In genomic region chr15:66650433-66650832, GRCh38 we compare ENCODE assay signal across 17 cellular contexts. TPM values are rescaled to one million over a fixed set of nuclear protein-coding genes. Genes with fewer than 3 reads are reported as not detected.
A peak's percentile ranks its signal among the peaks of the same experiment; 100 is the strongest.
DNase-seq lines count a peak whose midpoint lies in the region; ATAC-seq, FAIRE-seq and TF ChIP-seq lines count a peak whose summit lies in the region.
"Had no signal": no experiment of that assay in that cellular context is flagged by ENCODE, and none has a peak within 500 bp of the region (broad histone marks: within the 10 kb centered on the region; RNA-seq: fewer than 3 reads in every experiment).

No MANE protein-coding gene starts in this region.

- H3F3A ChIP-seq in GM23338 (replicated peaks; ENCODE audit: low read depth) = 0 out of 2 replicates have a peak, but pooled peaks cover 3% of the 10 kb centered on the region

- DNase-seq in AG08395 (ENCODE audit: low spot score) (peak; percentile 38), RCC 7860 (ENCODE audit: low spot score) (peak; percentile 24), Right ventricle myocardium superior (peak; percentile 71), mucosa of descending colon (no peak), cortex of kidney (lab: John Stamatoyannopoulos, UW) (no peak), erythroblast (lab: John Stamatoyannopoulos, UW) (no peak), GM23338 (ENCODE audit: low spot score) (no peak)
- DNase-seq: activated CD8-positive, alpha-beta memory T cell treated with anti-CD3 and anti-CD28 coated beads, Interleukin-2, amount 10 ng/mL, durations not matched to agents 7 days and 5 days; brain microvascular endothelial cell; endodermal cell; KG1; NCI-H1930; NCI-H82; SHP77 treated with DMSO at 0.1 percent for 48 hours; testis had no signal

- H3K9me3 ChIP-seq in mucosa of descending colon = no peaks in the 10 kb centered on the region
- H3K9me3 ChIP-seq: testis had no signal

- no peak overlapping the region for H3K4me3 Mint-ChIP-seq in GM23338
- H3K4me3 Mint-ChIP-seq: activated CD8-positive, alpha-beta memory T cell treated with anti-CD3 and anti-CD28 coated beads, Interleukin-2, amount 10 ng/mL, durations not matched to agents 7 days and 5 days; endodermal cell had no signal

- peaks cover 26% of the 10 kb centered on the region for H3K27me3 Mint-ChIP-seq in GM23338 (ENCODE audit: insufficient read depth, low read depth, poor library complexity)

- TF ChIP-seq CTCF in mucosa of descending colon (IDR thresholded peaks at IDR 0.05) = no peak
- no peak for TF ChIP-seq CTCF in GM23338 (conservative IDR thresholded peaks at IDR 0.05; ENCODE audit: low read depth in 2 of 2)

- TF ChIP-seq POLR2A in erythroblast (IDR thresholded peaks at IDR 0.05; ENCODE audit: low read length) = no peak

- intact Hi-C loops in Right ventricle myocardium superior (cut with DNase I) = no loop called here
- intact Hi-C loops in mucosa of descending colon (cut with DNase I, micrococcal nuclease) = no loop called here

- no peaks in the 10 kb centered on the region for H3K79me2 ChIP-seq in GM23338 (replicated peaks; ENCODE audit: insufficient read depth)

- no peak overlapping the region for H2AFZ ChIP-seq in GM23338

- peaks cover 31% of the 10 kb centered on the region for H3K4me1 Mint-ChIP-seq in GM23338

- H3K4me3 ChIP-seq in mucosa of descending colon (no peak overlapping the region), GM23338 (no peak overlapping the region)
- H3K4me3 ChIP-seq: testis had no signal

- H3K27me3 ChIP-seq in GM23338 (ENCODE audit: insufficient read depth) = no peaks in the 10 kb centered on the region
- H3K27me3 ChIP-seq: brain microvascular endothelial cell, testis had no signal

- H3K9me2 ChIP-seq in GM23338 (ENCODE audit: insufficient read depth) = no peaks in the 10 kb centered on the region

- no peaks in the 10 kb centered on the region for H4K20me1 ChIP-seq in GM23338 (replicated peaks; ENCODE audit: insufficient read depth)

- H3K4me1 ChIP-seq in mucosa of descending colon (ENCODE audit: low read depth) = peaks cover 5% of the 10 kb centered on the region
- peaks cover 18% of the 10 kb centered on the region for H3K4me1 ChIP-seq in GM23338 (ENCODE audit: insufficient read depth)

- H3K36me3 ChIP-seq in mucosa of descending colon (ENCODE audit: low read depth) (no peaks in the 10 kb centered on the region), GM23338 (ENCODE audit: insufficient read depth) (no peaks in the 10 kb centered on the region)
- H3K36me3 ChIP-seq: brain microvascular endothelial cell had no signal

- no peak for FAIRE-seq in RCC 7860 (lab: Jason Lieb, UNC)
- FAIRE-seq: D721Med had no signal

- no peak overlapping the region for H3K27ac Mint-ChIP-seq in GM23338
- H3K27ac Mint-ChIP-seq: activated CD8-positive, alpha-beta memory T cell treated with anti-CD3 and anti-CD28 coated beads, Interleukin-2, amount 10 ng/mL, durations not matched to agents 7 days and 5 days; endodermal cell had no signal

- H3K27ac ChIP-seq in GM23338 (ENCODE audit: low read depth) = no peak overlapping the region
- H3K27ac ChIP-seq: brain microvascular endothelial cell, testis had no signal

- peak; percentile 39 for ATAC-seq in Right ventricle myocardium superior (ENCODE audit: poor library complexity)
- peak; percentile 31 for ATAC-seq in mucosa of descending colon
- ATAC-seq in GM21576 (IDR thresholded peaks at IDR 0.05; ENCODE audit: unreplicated experiment) = no peak
- no peak for ATAC-seq in GM23338
- ATAC-seq: activated CD8-positive, alpha-beta memory T cell treated with anti-CD3 and anti-CD28 coated beads, Interleukin-2, amount 10 ng/mL, durations not matched to agents 7 days and 5 days had no signal

- H3K36me3 Mint-ChIP-seq in GM23338 (ENCODE audit: low read depth) = no peaks in the 10 kb centered on the region
- H3K36me3 Mint-ChIP-seq: activated CD8-positive, alpha-beta memory T cell treated with anti-CD3 and anti-CD28 coated beads, Interleukin-2, amount 10 ng/mL, durations not matched to agents 7 days and 5 days had no signal

- no peak overlapping the region for H3K4me2 ChIP-seq in GM23338

- no peaks in the 10 kb centered on the region for H3K9me3 Mint-ChIP-seq in GM23338
- H3K9me3 Mint-ChIP-seq: endodermal cell had no signal

TF ChIP-seq in GM23338, 12 proteins besides CTCF, POLR2A, EP300 and RAD21 (continues in another document):
- TF ChIP-seq REST (IDR thresholded peaks at IDR 0.05; ENCODE audit: unreplicated experiment) = no peak
- TF ChIP-seq ETS1 (IDR thresholded peaks at IDR 0.05) = no peak
- no peak for TF ChIP-seq ZNF331 (CRISPR knock-in tag; IDR thresholded peaks at IDR 0.05; ENCODE audit: low read depth)
- TF ChIP-seq EZH2 (IDR thresholded peaks at IDR 0.05; ENCODE audit: low read depth, unreplicated experiment) = no peak
- no peak for TF ChIP-seq CREB1 (CRISPR knock-in tag; IDR thresholded peaks at IDR 0.05; ENCODE audit: low read depth)
- TF ChIP-seq EZH2phosphoT487 (IDR thresholded peaks at IDR 0.05; ENCODE audit: unreplicated experiment) = no peak
- TF ChIP-seq NANOG (IDR thresholded peaks at IDR 0.05; ENCODE audit: borderline replicate concordance) = no peak

RNA-seq across cellular contexts. Expression of gene SMAD6, which starts 51.6 kb away (rescaled TPM):
- total RNA-seq in Right ventricle myocardium superior (14.1 TPM), mucosa of descending colon (10 to 100 TPM; 11.5 to 18.5 (median 12.8) TPM)
- 11.9 and 15.7 TPM in 2 replicates for total RNA-seq in GM23338 (2014; rRNA removed; shearing (Covaris generic))
- 1.6 and 2.1 TPM in 2 replicates for polyA plus RNA-seq in GM23338 (2016; fragmentation: Nextera tagmentation; extraction: Ambion mirVana)

Comparison
In these comparisons a context has a peak if more than half of its experiments do, and no peak if none do; other contexts are left out.
1. DNase-seq: peak in AG08395 (single experiment), RCC 7860 (single experiment) and Right ventricle myocardium superior (single experiment); none in mucosa of descending colon (0 of 3), cortex of kidney (single experiment), erythroblast (0 of 2) and GM23338 (single experiment).
2. ATAC-seq: peak in Right ventricle myocardium superior (single experiment) and mucosa of descending colon (single experiment); none in GM21576 (single experiment) and GM23338 (single experiment).